Comparison of ENCODE assay signal across 26 cellular contexts in the genomic region with DNA sequence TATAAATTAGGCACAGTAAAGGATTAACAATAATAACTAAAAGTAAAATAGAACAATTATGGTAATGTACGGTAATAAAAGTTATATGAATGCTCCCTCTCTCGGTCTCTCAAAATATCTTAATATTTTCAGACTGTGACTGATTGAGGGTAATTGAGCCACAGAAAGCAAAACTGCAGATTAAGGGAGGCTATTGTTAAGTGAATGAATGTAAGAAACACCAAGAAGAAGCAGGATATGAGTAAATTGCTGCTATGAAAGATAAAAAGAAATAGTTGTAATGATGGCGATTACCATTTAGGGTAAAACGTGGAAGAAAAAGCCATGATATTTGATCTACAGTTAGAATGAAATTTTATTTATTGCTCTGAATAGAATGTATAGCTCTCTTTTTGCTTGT. TPM values are rescaled to one million over a fixed set of nuclear protein-coding genes. Genes with fewer than 3 reads are reported as not detected.
"Had no signal": no experiment of that assay in that cellular context is flagged by ENCODE, and none has a peak within 500 bp of the region (broad histone marks: within the 10 kb centered on the region; RNA-seq: fewer than 3 reads in every experiment).

No MANE protein-coding gene starts in this region.

- H3K4me1 ChIP-seq: right lobe of liver had no signal

- FAIRE-seq: bronchial epithelial cell, urothelium cell line had no signal

- H3K27ac ChIP-seq: heart right ventricle, ovary, right lobe of liver, thoracic aorta had no signal

- H3K27me3 Mint-ChIP-seq: activated T-cell treated with anti-CD3 and anti-CD28 coated beads, Interleukin-2, amount 50 U/mL, for 24 hours; central memory CD8-positive, alpha-beta T cell; dendritic cell treated with granulocyte-macrophage colony-stimulating factor and Interleukin-4, amounts not matched to agents 40 ng/mL and 50 ng/mL, for 4 days; naive B cell; progenitor cell of endocrine pancreas had no signal

- DNase-seq: activated CD4-positive, alpha-beta T cell treated with anti-CD3 and anti-CD28 coated beads for 48 hours; activated CD4-positive, alpha-beta T cell treated with anti-CD3 and anti-CD28 coated beads, Interleukin-2, amount 50 U/mL, for 48 hours; activated CD8-positive, alpha-beta memory T cell treated with anti-CD3 and anti-CD28 coated beads, Interleukin-2, amount 50 U/mL, for 4 hours; activated gamma-delta T cell treated with Interleukin-2 at 50 U/mL for 16 hours; activated naive CD4-positive, alpha-beta T cell treated with anti-CD3 and anti-CD28 coated beads, Interleukin-2, amount 50 U/mL, for 16 hours; activated T-cell treated with anti-CD3 and anti-CD28 coated beads, Interleukin-2, amount 50 U/mL, for 24 hours; amniotic stem cell; effector CD4-positive, alpha-beta T cell; heart right ventricle; naive B cell; nephron progenitor cell; ovary; right lobe of liver; stimulated activated CD4-positive, alpha-beta T cell treated with anti-CD3 and anti-CD28 coated beads, Interleukin-12 subunit alpha, Interleukin-12 subunit beta, amount 100 ng/mL, for 4 hours; stimulated activated CD4-positive, alpha-beta T cell treated with anti-CD3 and anti-CD28 coated beads, Interleukin-4, amount 100 ng/mL, for 1 hour; stimulated activated naive CD8-positive, alpha-beta T cell treated with anti-CD3 and anti-CD28 coated beads, Interleukin-15, Interleukin-2, amounts not matched to agents 100 U/mL and 50 U/mL, for 24 hours; trophoblast cell had no signal

- H3K9me3 ChIP-seq: ovary, right lobe of liver had no signal

- H3K27ac Mint-ChIP-seq: activated T-cell treated with anti-CD3 and anti-CD28 coated beads, Interleukin-2, amount 50 U/mL, for 24 hours; dendritic cell treated with granulocyte-macrophage colony-stimulating factor and Interleukin-4, amounts not matched to agents 40 ng/mL and 50 ng/mL, for 4 days; mesothelial cell of epicardium; naive B cell; nephron progenitor cell; progenitor cell of endocrine pancreas had no signal

- H3K36me3 ChIP-seq: heart right ventricle, ovary, right lobe of liver, thoracic aorta had no signal

- H3K36me3 Mint-ChIP-seq: naive B cell had no signal

- H3K27me3 ChIP-seq: heart right ventricle, ovary, right lobe of liver had no signal

- ATAC-seq: heart right ventricle; right lobe of liver; stimulated activated naive CD8-positive, alpha-beta T cell treated with anti-CD3 and anti-CD28 coated beads, Interleukin-15, Interleukin-2, amounts not matched to agents 100 U/mL and 50 U/mL, for 24 hours had no signal

- H3K4me1 Mint-ChIP-seq: central memory CD8-positive, alpha-beta T cell; naive B cell had no signal

- H3K4me3 ChIP-seq: heart right ventricle, ovary, right lobe of liver, thoracic aorta had no signal

- H3K4me3 Mint-ChIP-seq: activated T-cell treated with anti-CD3 and anti-CD28 coated beads, Interleukin-2, amount 50 U/mL, for 24 hours; central memory CD8-positive, alpha-beta T cell; dendritic cell treated with granulocyte-macrophage colony-stimulating factor and Interleukin-4, amounts not matched to agents 40 ng/mL and 50 ng/mL, for 4 days; mesothelial cell of epicardium; naive B cell; nephron progenitor cell had no signal

RNA-seq across cellular contexts. Expression of gene GULP1, which starts 24.1 kb away (rescaled TPM):
- total RNA-seq: activated CD8-positive, alpha-beta memory T cell treated with anti-CD3 and anti-CD28 coated beads for 36 hours; T-helper 1 cell treated with Interleukin-12 subunit alpha and Interleukin-12 subunit beta and Interleukin-4 antibody, amounts not matched to agents 30 ng/mL and 1 ng/mL, for 36 hours had no signal
